1 cellular context compared by ENCODE assay signal in genomic region chr1:227929746-227930472, GRCh38.
TF ChIP-seq lines count a peak whose summit lies in the region.

No MANE protein-coding gene starts in this region.

TF ChIP-seq in K562, 482 proteins besides CTCF, POLR2A, EP300 and RAD21 (continued from another document):
- TF ChIP-seq PHB2 (IDR thresholded peaks at IDR 0.05; ENCODE audit: low read depth) (no peak), USF2 (CRISPR knock-in tag; IDR thresholded peaks at IDR 0.05) (peak; percentile 59), NONO (IDR thresholded peaks at IDR 0.05; ENCODE audit: low read depth in 2 of 2, low read length in 1 of 2) (no peak), KLF16 (IDR thresholded peaks at IDR 0.05) (no peak), HMG20B (CRISPR knock-in tag; IDR thresholded peaks at IDR 0.05) (no peak), ZNF197 (CRISPR knock-in tag; IDR thresholded peaks at IDR 0.05; ENCODE audit: low read depth) (no peak), TEAD4 (IDR thresholded peaks at IDR 0.05; ENCODE audit: low read length) (no peak), TEAD4 (CRISPR knock-in tag; IDR thresholded peaks at IDR 0.05; ENCODE audit: borderline replicate concordance) (0 out of 2 replicates have a peak, but pooled peaks have one; percentile 43), ZNF24 (IDR thresholded peaks at IDR 0.05) (no peak), ZNF707 (CRISPR knock-in tag; conservative IDR thresholded peaks at IDR 0.05) (no peak), ZNF766 (CRISPR knock-in tag; conservative IDR thresholded peaks at IDR 0.05) (no peak), TAF9B (IDR thresholded peaks at IDR 0.05; ENCODE audit: partially characterized antibody) (no peak), RAD51 (IDR thresholded peaks at IDR 0.05; ENCODE audit: borderline replicate concordance, low read depth) (peak; percentile 64; the same call in 1 of the 2 replicates), PRPF4 (IDR thresholded peaks at IDR 0.05; ENCODE audit: insufficient read depth, low read depth, low read length, poor library complexity, severe bottlenecking) (no peak), MNT (conservative IDR thresholded peaks at IDR 0.05) (no peak), BHLHE40 (IDR thresholded peaks at IDR 0.05; ENCODE audit: low read length) (peak; percentile 47)
- TF ChIP-seq, protein P1, sequence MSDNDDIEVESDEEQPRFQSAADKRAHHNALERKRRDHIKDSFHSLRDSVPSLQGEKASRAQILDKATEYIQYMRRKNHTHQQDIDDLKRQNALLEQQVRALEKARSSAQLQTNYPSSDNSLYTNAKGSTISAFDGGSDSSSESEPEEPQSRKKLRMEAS (CRISPR knock-in tag; IDR thresholded peaks at IDR 0.05): peak; percentile 58
- TF ChIP-seq, protein P2, sequence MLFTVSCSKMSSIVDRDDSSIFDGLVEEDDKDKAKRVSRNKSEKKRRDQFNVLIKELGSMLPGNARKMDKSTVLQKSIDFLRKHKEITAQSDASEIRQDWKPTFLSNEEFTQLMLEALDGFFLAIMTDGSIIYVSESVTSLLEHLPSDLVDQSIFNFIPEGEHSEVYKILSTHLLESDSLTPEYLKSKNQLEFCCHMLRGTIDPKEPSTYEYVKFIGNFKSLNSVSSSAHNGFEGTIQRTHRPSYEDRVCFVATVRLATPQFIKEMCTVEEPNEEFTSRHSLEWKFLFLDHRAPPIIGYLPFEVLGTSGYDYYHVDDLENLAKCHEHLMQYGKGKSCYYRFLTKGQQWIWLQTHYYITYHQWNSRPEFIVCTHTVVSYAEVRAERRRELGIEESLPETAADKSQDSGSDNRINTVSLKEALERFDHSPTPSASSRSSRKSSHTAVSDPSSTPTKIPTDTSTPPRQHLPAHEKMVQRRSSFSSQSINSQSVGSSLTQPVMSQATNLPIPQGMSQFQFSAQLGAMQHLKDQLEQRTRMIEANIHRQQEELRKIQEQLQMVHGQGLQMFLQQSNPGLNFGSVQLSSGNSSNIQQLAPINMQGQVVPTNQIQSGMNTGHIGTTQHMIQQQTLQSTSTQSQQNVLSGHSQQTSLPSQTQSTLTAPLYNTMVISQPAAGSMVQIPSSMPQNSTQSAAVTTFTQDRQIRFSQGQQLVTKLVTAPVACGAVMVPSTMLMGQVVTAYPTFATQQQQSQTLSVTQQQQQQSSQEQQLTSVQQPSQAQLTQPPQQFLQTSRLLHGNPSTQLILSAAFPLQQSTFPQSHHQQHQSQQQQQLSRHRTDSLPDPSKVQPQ (CRISPR knock-in tag; IDR thresholded peaks at IDR 0.05; ENCODE audit: borderline replicate concordance): no peak
- TF ChIP-seq, protein P3, sequence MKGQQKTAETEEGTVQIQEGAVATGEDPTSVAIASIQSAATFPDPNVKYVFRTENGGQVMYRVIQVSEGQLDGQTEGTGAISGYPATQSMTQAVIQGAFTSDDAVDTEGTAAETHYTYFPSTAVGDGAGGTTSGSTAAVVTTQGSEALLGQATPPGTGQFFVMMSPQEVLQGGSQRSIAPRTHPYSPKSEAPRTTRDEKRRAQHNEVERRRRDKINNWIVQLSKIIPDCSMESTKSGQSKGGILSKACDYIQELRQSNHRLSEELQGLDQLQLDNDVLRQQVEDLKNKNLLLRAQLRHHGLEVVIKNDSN (CRISPR knock-in tag; IDR thresholded peaks at IDR 0.05): peak; percentile 80
